Comparison of ENCODE assay signal across 31 cellular contexts in the genomic region with DNA sequence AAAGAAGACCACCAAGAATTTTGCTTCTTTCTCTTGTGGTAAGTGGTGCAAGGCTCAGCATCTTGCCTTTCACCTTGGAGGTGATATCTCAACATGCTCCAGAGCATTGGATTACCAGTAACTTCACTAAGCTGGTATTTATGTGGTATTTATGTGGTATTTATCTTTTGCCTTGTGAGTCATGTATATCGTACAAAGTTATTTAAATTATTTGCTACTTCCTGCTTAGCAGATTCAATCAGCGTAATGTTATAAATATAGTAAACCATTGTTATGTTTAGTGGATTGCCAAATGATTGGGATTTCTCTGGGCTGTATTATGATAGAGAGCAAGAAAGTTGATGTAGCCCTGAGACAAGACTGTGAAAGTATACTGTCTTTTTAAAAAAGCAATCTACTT.
DNase-seq lines count a peak whose midpoint lies in the region; FAIRE-seq and TF ChIP-seq lines count a peak whose summit lies in the region.
"Had no signal": no experiment of that assay in that cellular context is flagged by ENCODE, and none has a peak within 500 bp of the region (broad histone marks: within the 10 kb centered on the region; RNA-seq: fewer than 3 reads in every experiment).

No MANE protein-coding gene starts in this region.

- no peak overlapping the region for H4K91ac ChIP-seq in H9 (ENCODE audit: insufficient read length, low read depth, low read length)

- no peak overlapping the region for H4K5ac ChIP-seq in H9 (ENCODE audit: insufficient read length, low read depth, low read length)

- TF ChIP-seq CTCF in bronchial epithelial cell (IDR thresholded peaks at IDR 0.05; ENCODE audit: insufficient read depth, low read length, severe bottlenecking) (no peak), H9 (conservative IDR thresholded peaks at IDR 0.05) (no peak)

- H3K18ac ChIP-seq in H9 (ENCODE audit: insufficient read length, low read depth, low read length), result no peak overlapping the region

- H3K23me2 ChIP-seq in H9 (ENCODE audit: insufficient read length, low read depth, low read length, poor library complexity, severe bottlenecking), result no peaks in the 10 kb centered on the region

- no peak overlapping the region for H2BK12ac ChIP-seq in H9 (ENCODE audit: insufficient read length, low read depth, low read length)

- H2BK20ac ChIP-seq in H9 (ENCODE audit: low read depth, low read length, poor library complexity, severe bottlenecking), result no peak overlapping the region

- peak; percentile 20 for DNase-seq in EH (ENCODE audit: low read depth)
- DNase-seq in M059J (ENCODE audit: low read depth), result peak; percentile 14
- peak; percentile 4 for DNase-seq in bronchial epithelial cell (ENCODE audit: low read depth)
- DNase-seq in foreskin melanocyte, result peak; percentile 69
- no peak for DNase-seq in SHP77 treated with DMSO at 0.1 percent for 48 hours (lab: John Stamatoyannopoulos, UW)
- DNase-seq in SIG-M5 treated with dmso at 0.1 percent for 504 hours (lab: John Stamatoyannopoulos, UW; ENCODE audit: unreplicated experiment), result no peak
- DNase-seq in HK-2 (ENCODE audit: unreplicated experiment), result no peak
- DNase-seq in H9, result no peak
- DNase-seq: activated CD4-positive, alpha-beta T cell treated with anti-CD3 and anti-CD28 coated beads, Interleukin-2, amount 50 U/mL, for 1 hour; activated CD4-positive, CD25-positive, alpha-beta regulatory T cell; activated effector memory CD4-positive, alpha-beta T cell treated with Interleukin-2 at 50 U/mL for 16 hours; activated naive CD8-positive, alpha-beta T cell treated with anti-CD3 and anti-CD28 coated beads for 36 hours; activated T-cell treated with anti-CD3 and anti-CD28 coated beads, Interleukin-2, amount 50 U/mL, for 1 hour; AML-193; CD4-positive, alpha-beta T cell; cerebellar nuclear complex; H7; head of caudate nucleus; lower lobe of right lung; natural killer cell; NCI-H146; NCI-H446; NCI-H774; occipital lobe; sigmoid colon; stimulated activated CD4-positive, alpha-beta T cell treated with anti-CD3 and anti-CD28 coated beads, Interleukin-4, amount 100 ng/mL, for 24 hours; T-helper 1 cell; tibial artery had no signal

- no peak overlapping the region for H3K4me3 Mint-ChIP-seq in H9
- H3K4me3 Mint-ChIP-seq: activated naive CD8-positive, alpha-beta T cell treated with anti-CD3 and anti-CD28 coated beads for 36 hours; CD4-positive, alpha-beta T cell; natural killer cell had no signal

- no peaks in the 10 kb centered on the region for H3K9me3 ChIP-seq in H9 (ENCODE audit: control insufficient read depth, low read depth, low read length)
- H3K9me3 ChIP-seq: ascending aorta, lower lobe of right lung, prostate gland had no signal

- H3K36me3 ChIP-seq in bronchial epithelial cell (ENCODE audit: control insufficient read depth, insufficient read depth, low read length), result no peaks in the 10 kb centered on the region
- H3K36me3 ChIP-seq: ascending aorta, lower lobe of right lung, prostate gland, sigmoid colon, tibial artery had no signal

- H2AK5ac ChIP-seq in H9 (ENCODE audit: insufficient read length, low read length), result no peak overlapping the region

- H3K27me3 Mint-ChIP-seq in H9 (ENCODE audit: low read depth), result no peaks in the 10 kb centered on the region
- H3K27me3 Mint-ChIP-seq: activated naive CD8-positive, alpha-beta T cell treated with anti-CD3 and anti-CD28 coated beads for 36 hours; CD4-positive, alpha-beta T cell had no signal

- H3K4me3 ChIP-seq in bronchial epithelial cell (ENCODE audit: low read depth, low read length), result no peak overlapping the region
- H3K4me3 ChIP-seq: ascending aorta, lower lobe of right lung, prostate gland, sigmoid colon, tibial artery had no signal

- H2BK5ac ChIP-seq in H9 (ENCODE audit: insufficient read length, low read length), result no peak overlapping the region

- H2BK15ac ChIP-seq in H9 (ENCODE audit: low read depth, low read length), result no peak overlapping the region

- no peak overlapping the region for H3K9ac ChIP-seq in H9 (ENCODE audit: extremely low read depth, insufficient read length, low read length)

- H2AFZ ChIP-seq in H9 (ENCODE audit: low read length), result no peak overlapping the region

- no peak overlapping the region for H4K8ac ChIP-seq in H9 (replicated peaks; ENCODE audit: insufficient read length, low read depth, low read length)

- H3K27ac Mint-ChIP-seq in H9, result no peak overlapping the region
- H3K27ac Mint-ChIP-seq: activated naive CD8-positive, alpha-beta T cell treated with anti-CD3 and anti-CD28 coated beads for 36 hours; CD4-positive, alpha-beta T cell; natural killer cell had no signal

- no peak overlapping the region for H2BK120ac ChIP-seq in H9 (ENCODE audit: low read depth, low read length, poor library complexity, severe bottlenecking)

- H3K27me3 ChIP-seq in bronchial epithelial cell (ENCODE audit: control insufficient read depth, insufficient read depth, low read length) (no peaks in the 10 kb centered on the region), H9 (ENCODE audit: insufficient read depth, low read length) (no peaks in the 10 kb centered on the region)
- H3K27me3 ChIP-seq: ascending aorta, sigmoid colon, tibial artery had no signal

- no peak overlapping the region for H3K56ac ChIP-seq in H9 (ENCODE audit: insufficient read length, low read depth, low read length)

- H4K20me1 ChIP-seq in H9 (ENCODE audit: control insufficient read depth, insufficient read depth, insufficient read length), result no peaks in the 10 kb centered on the region

- FAIRE-seq in bronchial epithelial cell (lab: Jason Lieb, UNC), result no peak
- FAIRE-seq: endometrium had no signal

- peaks cover 0 to 3% of the 10 kb centered on the region in 2 experiments; a peak in 1 of 5 replicates for H3K9me3 Mint-ChIP-seq in H9
- H3K9me3 Mint-ChIP-seq: activated naive CD8-positive, alpha-beta T cell treated with anti-CD3 and anti-CD28 coated beads for 36 hours had no signal

- H3K4me1 Mint-ChIP-seq in H9, result peaks cover 30 to 34% of the 10 kb centered on the region in 2 experiments
- H3K4me1 Mint-ChIP-seq: activated naive CD8-positive, alpha-beta T cell treated with anti-CD3 and anti-CD28 coated beads for 36 hours; natural killer cell had no signal

- no peak overlapping the region for H3K4me2 ChIP-seq in H9 (ENCODE audit: insufficient read depth, insufficient read length, low read length)

- no peak overlapping the region for H3T11ph ChIP-seq in H9 (ENCODE audit: low read length)

- H3K79me1 ChIP-seq in H9 (ENCODE audit: insufficient read depth, low read depth, low read length, poor library complexity, severe bottlenecking), result no peaks in the 10 kb centered on the region

- WGBS in H9 (ENCODE audit: extremely low coverage, insufficient read length, low lambda C conversion rate), result no CpG with 5 or more reads among the region's 2 CpGs

- H3K36me3 Mint-ChIP-seq in H9 (ENCODE audit: insufficient read depth in 1 of 3, low read depth in 3 of 3), result peaks cover 0 to 4% (median 0%) of the 10 kb centered on the region in 3 experiments; a peak in 3 of 7 replicates
- H3K36me3 Mint-ChIP-seq: activated naive CD8-positive, alpha-beta T cell treated with anti-CD3 and anti-CD28 coated beads for 36 hours; natural killer cell had no signal

- no peak overlapping the region for H3K14ac ChIP-seq in H9 (ENCODE audit: insufficient read depth, low read length)

- H3K23ac ChIP-seq in H9 (ENCODE audit: insufficient read length, low read depth, low read length), result no peak overlapping the region

- H3K4ac ChIP-seq in H9 (ENCODE audit: low read depth, low read length), result no peak overlapping the region

- H3K4me1 ChIP-seq in H9 (ENCODE audit: insufficient read depth, low read length), result 0 out of 2 replicates have a peak, but pooled peaks cover 5% of the 10 kb centered on the region
- H3K4me1 ChIP-seq: ascending aorta, lower lobe of right lung, prostate gland, sigmoid colon, tibial artery had no signal

- no peaks in the 10 kb centered on the region for H3K79me2 ChIP-seq in H9 (ENCODE audit: insufficient read depth, low read length)

- H3K27ac ChIP-seq in H9 (ENCODE audit: insufficient read length, low read depth, low read length), result no peak overlapping the region
- H3K27ac ChIP-seq: ascending aorta, lower lobe of right lung, prostate gland, sigmoid colon, tibial artery had no signal

Comparison
In these comparisons a context has a peak if more than half of its experiments do, and no peak if none do; other contexts are left out.
1. DNase-seq: peak in EH (single experiment), M059J (single experiment), bronchial epithelial cell (single experiment) and foreskin melanocyte (single experiment); none in SHP77 treated with DMSO at 0.1 percent for 48 hours (single experiment), SIG-M5 treated with dmso at 0.1 percent for 504 hours (single experiment), HK-2 (single experiment) and H9 (single experiment).